ENCODE assay signal across 14 cellular contexts in the genomic region with DNA sequence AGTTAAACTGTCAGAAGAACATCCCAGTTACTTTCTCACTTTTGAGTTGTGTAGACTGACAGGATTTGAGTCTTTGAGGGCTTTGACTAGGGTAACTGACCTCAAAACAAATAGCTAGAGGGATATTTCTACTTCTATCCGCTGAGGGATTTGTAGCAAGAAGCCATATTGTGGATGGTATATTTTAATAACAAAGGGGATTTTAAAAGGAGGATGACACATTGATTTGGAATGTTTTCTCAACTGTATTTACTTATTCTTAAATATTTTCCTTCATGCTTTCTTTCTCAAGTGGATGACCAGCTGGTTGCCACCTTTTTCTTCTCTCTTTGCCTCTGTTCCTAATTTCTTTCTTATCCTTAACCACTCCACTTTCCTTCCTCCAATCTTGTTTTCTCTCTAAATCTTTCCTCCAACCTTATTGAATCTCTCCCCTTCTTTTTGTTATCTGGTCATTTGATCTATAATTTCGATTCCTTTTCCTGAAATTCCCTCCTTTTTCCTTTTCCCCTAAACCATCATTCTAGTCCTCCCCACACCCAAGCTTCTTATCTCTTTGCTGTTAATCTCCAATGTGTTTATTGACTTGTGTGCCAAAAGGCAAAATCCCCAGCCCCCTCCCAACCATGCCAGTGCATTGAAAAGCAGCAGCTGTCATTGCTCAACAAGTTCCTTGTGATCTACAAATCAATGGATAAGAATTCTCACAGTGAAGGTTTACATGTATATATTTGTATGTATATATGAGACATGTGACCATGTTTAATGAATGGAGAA.
DNase-seq lines count a peak whose midpoint lies in the region; ATAC-seq, FAIRE-seq and TF ChIP-seq lines count a peak whose summit lies in the region.
"Had no signal": no experiment of that assay in that cellular context is flagged by ENCODE, and none has a peak within 500 bp of the region (broad histone marks: within the 10 kb centered on the region; RNA-seq: fewer than 3 reads in every experiment).

No MANE protein-coding gene starts in this region.

- H3K27ac ChIP-seq in astrocyte (ENCODE audit: low read depth, low read length) (peak overlapping the region; percentile 94), iPS-18a (ENCODE audit: low read length) (no peak overlapping the region), stomach (peak overlapping the region in 4 of 5 donors; percentile 75 to 90 (median 82))

- no peak overlapping the region for H3K4me3 Mint-ChIP-seq in astrocyte (ENCODE audit: unreplicated experiment)
- H3K4me3 Mint-ChIP-seq in activated CD8-positive, alpha-beta memory T cell treated with anti-CD3 and anti-CD28 coated beads, Interleukin-2, amount 10 ng/mL, durations not matched to agents 7 days and 5 days = no peak overlapping the region
- H3K4me3 Mint-ChIP-seq: activated B cell treated with CpG ODN at 0.5 μM for 24 hours; stimulated activated naive B cell treated with anti-CD40 and anti-IgM and Interleukin-4, amounts not matched to agents 10 μg/mL and 1 μg/mL and 100 μg/mL, for 72 hours had no signal

- peak overlapping the region; percentile 66 for H3K9ac ChIP-seq in astrocyte (ENCODE audit: low read length)
- no peak overlapping the region for H3K9ac ChIP-seq in iPS-18a (ENCODE audit: low read length)

- H3K27me3 ChIP-seq in astrocyte (ENCODE audit: insufficient read depth, low read length) (no peaks in the 10 kb centered on the region), iPS-18a (ENCODE audit: control insufficient read depth, insufficient read depth, low read length) (no peaks in the 10 kb centered on the region), stomach (no peaks in the 10 kb centered on the region)

- H3K79me2 ChIP-seq in astrocyte (ENCODE audit: insufficient read depth, low read length) = no peaks in the 10 kb centered on the region

- TF ChIP-seq EP300 in stomach (IDR thresholded peaks at IDR 0.05) = no peak

- FAIRE-seq in astrocyte (lab: Jason Lieb, UNC) = peak; percentile 37

- H3K9me3 ChIP-seq in astrocyte (ENCODE audit: insufficient read depth, low read depth, low read length) (no peaks in the 10 kb centered on the region), iPS-18a (ENCODE audit: control insufficient read depth, low read depth, low read length) (no peaks in the 10 kb centered on the region), stomach (no peaks in the 10 kb centered on the region)

- H3K36me3 ChIP-seq in astrocyte (ENCODE audit: insufficient read depth, low read length) (no peaks in the 10 kb centered on the region), iPS-18a (ENCODE audit: control insufficient read depth, low read depth, low read length) (no peaks in the 10 kb centered on the region), stomach (no peaks in the 10 kb centered on the region)

- TF ChIP-seq POLR2A in stomach (IDR thresholded peaks at IDR 0.05) = no peak

- H3K4me2 ChIP-seq in astrocyte (ENCODE audit: low read length) = peak overlapping the region; percentile 62

- no peak overlapping the region for H3K27ac Mint-ChIP-seq in astrocyte (ENCODE audit: unreplicated experiment)
- no peak overlapping the region for H3K27ac Mint-ChIP-seq in activated CD8-positive, alpha-beta memory T cell treated with anti-CD3 and anti-CD28 coated beads, Interleukin-2, amount 10 ng/mL, durations not matched to agents 7 days and 5 days
- H3K27ac Mint-ChIP-seq: activated B cell treated with CpG ODN at 0.5 μM for 24 hours; stimulated activated naive B cell treated with anti-CD40 and anti-IgM and Interleukin-4, amounts not matched to agents 10 μg/mL and 1 μg/mL and 100 μg/mL, for 72 hours had no signal

- H3K9me3 Mint-ChIP-seq in astrocyte (ENCODE audit: unreplicated experiment) = no peaks in the 10 kb centered on the region
- no peaks in the 10 kb centered on the region for H3K9me3 Mint-ChIP-seq in activated CD8-positive, alpha-beta memory T cell treated with anti-CD3 and anti-CD28 coated beads, Interleukin-2, amount 10 ng/mL, durations not matched to agents 7 days and 5 days (ENCODE audit: low read depth)

- WGBS in stomach, 5 donors = 59 to 80% (median 67%) methylated on average over 2 of the region's 2 CpGs

- DNase-seq in HT1080 (ENCODE audit: low read depth) (peak; percentile 60), astrocyte (ENCODE audit: low read depth) (peak; percentile 70), stomach (no peak), NCI-H2107 treated with DMSO at 0.1 percent for 48 hours (lab: John Stamatoyannopoulos, UW; ENCODE audit: unreplicated experiment) (no peak), globus pallidus (ENCODE audit: low spot score) (no peak)
- no peak for DNase-seq in activated CD8-positive, alpha-beta memory T cell treated with anti-CD3 and anti-CD28 coated beads, Interleukin-2, amount 10 ng/mL, durations not matched to agents 7 days and 5 days
- DNase-seq: activated B cell treated with CpG ODN at 0.5 μM for 24 hours; activated effector memory CD4-positive, alpha-beta T cell treated with Interleukin-2 at 50 U/mL for 16 hours; effector CD4-positive, alpha-beta T cell; NCI-H1694; OCI-M1; stimulated activated naive B cell treated with anti-CD40 and anti-IgM and Interleukin-4, amounts not matched to agents 10 μg/mL and 1 μg/mL and 100 μg/mL, for 72 hours had no signal

- H3K4me1 Mint-ChIP-seq in astrocyte (ENCODE audit: low read depth, unreplicated experiment) = peaks cover 4% of the 10 kb centered on the region
- H3K4me1 Mint-ChIP-seq in activated CD8-positive, alpha-beta memory T cell treated with anti-CD3 and anti-CD28 coated beads, Interleukin-2, amount 10 ng/mL, durations not matched to agents 7 days and 5 days = no peaks in the 10 kb centered on the region
- H3K4me1 Mint-ChIP-seq: activated B cell treated with CpG ODN at 0.5 μM for 24 hours had no signal

- ATAC-seq in activated CD8-positive, alpha-beta memory T cell treated with anti-CD3 and anti-CD28 coated beads, Interleukin-2, amount 10 ng/mL, durations not matched to agents 7 days and 5 days = no peak
- ATAC-seq: stimulated activated naive B cell treated with anti-CD40 and anti-IgM and Interleukin-4, amounts not matched to agents 10 μg/mL and 1 μg/mL and 100 μg/mL, for 72 hours had no signal

- H4K20me1 ChIP-seq in astrocyte (ENCODE audit: insufficient read depth, low read length) = no peaks in the 10 kb centered on the region

- intact Hi-C loops in stomach (cut with DNase I; ENCODE audit: low total_unique reads) = no loop called here

- TF ChIP-seq CTCF in astrocyte (IDR thresholded peaks at IDR 0.05; ENCODE audit: insufficient read depth, low read depth, low read length) (no peak), stomach (IDR thresholded peaks at IDR 0.05) (no peak)

- peaks cover 1% of the 10 kb centered on the region for H3K36me3 Mint-ChIP-seq in astrocyte (ENCODE audit: low read depth, unreplicated experiment)
- peaks cover 3% of the 10 kb centered on the region for H3K36me3 Mint-ChIP-seq in activated CD8-positive, alpha-beta memory T cell treated with anti-CD3 and anti-CD28 coated beads, Interleukin-2, amount 10 ng/mL, durations not matched to agents 7 days and 5 days

- H3K4me1 ChIP-seq in astrocyte (ENCODE audit: insufficient read depth, low read length) (peaks cover 36% of the 10 kb centered on the region), iPS-18a (ENCODE audit: control insufficient read depth, low read depth, low read length) (peaks cover 27% of the 10 kb centered on the region), stomach (peaks cover 20 to 40% (median 34%) of the 10 kb centered on the region in 4 donors)

- H3K4me3 ChIP-seq in astrocyte (ENCODE audit: insufficient read depth, low read depth, low read length) (no peak overlapping the region), iPS-18a (ENCODE audit: low read length) (peak overlapping the region; percentile 1), stomach (no peak overlapping the region)
- H3K4me3 ChIP-seq: lung had no signal

- CTCF ChIA-PET in activated CD8-positive, alpha-beta memory T cell treated with anti-CD3 and anti-CD28 coated beads, Interleukin-2, amount 10 ng/mL, durations not matched to agents 7 days and 5 days (lab: Charles Lee) = no interaction called here

- no peak overlapping the region for H2AFZ ChIP-seq in astrocyte (ENCODE audit: low read depth, low read length)

- H3K27me3 Mint-ChIP-seq in astrocyte (ENCODE audit: low read depth, unreplicated experiment) = no peaks in the 10 kb centered on the region
- no peaks in the 10 kb centered on the region for H3K27me3 Mint-ChIP-seq in activated CD8-positive, alpha-beta memory T cell treated with anti-CD3 and anti-CD28 coated beads, Interleukin-2, amount 10 ng/mL, durations not matched to agents 7 days and 5 days
- H3K27me3 Mint-ChIP-seq: activated B cell treated with CpG ODN at 0.5 μM for 24 hours; stimulated activated naive B cell treated with anti-CD40 and anti-IgM and Interleukin-4, amounts not matched to agents 10 μg/mL and 1 μg/mL and 100 μg/mL, for 72 hours had no signal

Comparison
In these comparisons a context has a peak if more than half of its experiments do, and no peak if none do; other contexts are left out.
1. DNase-seq: peak in HT1080 (single experiment) and astrocyte (single experiment); none in stomach (single experiment), NCI-H2107 treated with DMSO at 0.1 percent for 48 hours (single experiment), globus pallidus (single experiment) and activated CD8-positive, alpha-beta memory T cell treated with anti-CD3 and anti-CD28 coated beads, Interleukin-2, amount 10 ng/mL, durations not matched to agents 7 days and 5 days (single experiment).